In the genomic region with DNA sequence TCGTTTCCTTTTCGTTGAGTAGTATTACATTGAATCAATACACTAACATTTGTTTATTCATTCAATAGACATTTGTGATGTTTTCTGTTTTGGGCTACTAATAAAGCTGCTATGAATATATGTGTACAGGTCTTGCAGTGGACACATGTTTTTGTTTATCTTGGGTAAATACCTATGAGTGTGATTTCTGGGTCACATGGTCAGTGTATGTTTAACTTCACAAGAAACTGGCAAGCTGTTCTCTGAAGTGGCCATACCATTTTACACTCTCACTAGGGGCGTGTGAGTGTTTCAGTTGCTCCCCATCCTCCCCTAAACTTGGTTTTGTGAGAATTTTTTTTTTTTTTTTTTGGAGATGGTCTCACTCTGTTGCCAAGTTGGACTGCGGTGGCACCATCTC, we compare ENCODE assay signal across 1 cellular context.
A peak's percentile ranks its signal among the peaks of the same experiment; 100 is the strongest.
TF ChIP-seq lines count a peak whose summit lies in the region.

No MANE protein-coding gene starts in this region.

TF ChIP-seq in HepG2, 621 proteins besides CTCF, POLR2A, EP300 and RAD21 (continued from another document):
- TF ChIP-seq, protein P1, sequence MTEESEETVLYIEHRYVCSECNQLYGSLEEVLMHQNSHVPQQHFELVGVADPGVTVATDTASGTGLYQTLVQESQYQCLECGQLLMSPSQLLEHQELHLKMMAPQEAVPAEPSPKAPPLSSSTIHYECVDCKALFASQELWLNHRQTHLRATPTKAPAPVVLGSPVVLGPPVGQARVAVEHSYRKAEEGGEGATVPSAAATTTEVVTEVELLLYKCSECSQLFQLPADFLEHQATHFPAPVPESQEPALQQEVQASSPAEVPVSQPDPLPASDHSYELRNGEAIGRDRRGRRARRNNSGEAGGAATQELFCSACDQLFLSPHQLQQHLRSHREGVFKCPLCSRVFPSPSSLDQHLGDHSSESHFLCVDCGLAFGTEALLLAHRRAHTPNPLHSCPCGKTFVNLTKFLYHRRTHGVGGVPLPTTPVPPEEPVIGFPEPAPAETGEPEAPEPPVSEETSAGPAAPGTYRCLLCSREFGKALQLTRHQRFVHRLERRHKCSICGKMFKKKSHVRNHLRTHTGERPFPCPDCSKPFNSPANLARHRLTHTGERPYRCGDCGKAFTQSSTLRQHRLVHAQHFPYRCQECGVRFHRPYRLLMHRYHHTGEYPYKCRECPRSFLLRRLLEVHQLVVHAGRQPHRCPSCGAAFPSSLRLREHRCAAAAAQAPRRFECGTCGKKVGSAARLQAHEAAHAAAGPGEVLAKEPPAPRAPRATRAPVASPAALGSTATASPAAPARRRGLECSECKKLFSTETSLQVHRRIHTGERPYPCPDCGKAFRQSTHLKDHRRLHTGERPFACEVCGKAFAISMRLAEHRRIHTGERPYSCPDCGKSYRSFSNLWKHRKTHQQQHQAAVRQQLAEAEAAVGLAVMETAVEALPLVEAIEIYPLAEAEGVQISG (CRISPR knock-in tag; IDR thresholded peaks at IDR 0.05): no peak
- TF ChIP-seq ASH2L (IDR thresholded peaks at IDR 0.05; ENCODE audit: insufficient read length, low read depth, low read length) (no peak), TCF7 (IDR thresholded peaks at IDR 0.05; ENCODE audit: low read depth) (no peak), ZNF510 (CRISPR knock-in tag; IDR thresholded peaks at IDR 0.05; ENCODE audit: low read depth) (no peak), SMAD9 (CRISPR knock-in tag; IDR thresholded peaks at IDR 0.05) (no peak), MBD4 (IDR thresholded peaks at IDR 0.05; ENCODE audit: borderline replicate concordance, low read length) (no peak), GATAD2A (CRISPR knock-in tag; IDR thresholded peaks at IDR 0.05) (0 out of 2 replicates have a peak, but pooled peaks have one; percentile 10), ZBTB8A (CRISPR knock-in tag; IDR thresholded peaks at IDR 0.05; ENCODE audit: borderline replicate concordance, low read depth) (no peak), ZNF180 (CRISPR knock-in tag; IDR thresholded peaks at IDR 0.05; ENCODE audit: borderline replicate concordance, low read depth) (no peak), RAD51 (IDR thresholded peaks at IDR 0.05; ENCODE audit: borderline replicate concordance) (peak; percentile 21; the same call in 1 of the 2 replicates), SP4 (CRISPR knock-in tag; IDR thresholded peaks at IDR 0.05) (no peak)
- TF ChIP-seq, protein P2, sequence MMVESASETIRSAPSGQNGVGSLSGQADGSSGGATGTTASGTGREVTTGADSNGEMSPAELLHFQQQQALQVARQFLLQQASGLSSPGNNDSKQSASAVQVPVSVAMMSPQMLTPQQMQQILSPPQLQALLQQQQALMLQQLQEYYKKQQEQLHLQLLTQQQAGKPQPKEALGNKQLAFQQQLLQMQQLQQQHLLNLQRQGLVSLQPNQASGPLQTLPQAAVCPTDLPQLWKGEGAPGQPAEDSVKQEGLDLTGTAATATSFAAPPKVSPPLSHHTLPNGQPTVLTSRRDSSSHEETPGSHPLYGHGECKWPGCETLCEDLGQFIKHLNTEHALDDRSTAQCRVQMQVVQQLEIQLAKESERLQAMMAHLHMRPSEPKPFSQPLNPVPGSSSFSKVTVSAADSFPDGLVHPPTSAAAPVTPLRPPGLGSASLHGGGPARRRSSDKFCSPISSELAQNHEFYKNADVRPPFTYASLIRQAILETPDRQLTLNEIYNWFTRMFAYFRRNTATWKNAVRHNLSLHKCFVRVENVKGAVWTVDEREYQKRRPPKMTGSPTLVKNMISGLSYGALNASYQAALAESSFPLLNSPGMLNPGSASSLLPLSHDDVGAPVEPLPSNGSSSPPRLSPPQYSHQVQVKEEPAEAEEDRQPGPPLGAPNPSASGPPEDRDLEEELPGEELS (CRISPR knock-in tag; IDR thresholded peaks at IDR 0.05): peak; percentile 52; the same call in 1 of the 2 replicates
- TF ChIP-seq, protein P3, sequence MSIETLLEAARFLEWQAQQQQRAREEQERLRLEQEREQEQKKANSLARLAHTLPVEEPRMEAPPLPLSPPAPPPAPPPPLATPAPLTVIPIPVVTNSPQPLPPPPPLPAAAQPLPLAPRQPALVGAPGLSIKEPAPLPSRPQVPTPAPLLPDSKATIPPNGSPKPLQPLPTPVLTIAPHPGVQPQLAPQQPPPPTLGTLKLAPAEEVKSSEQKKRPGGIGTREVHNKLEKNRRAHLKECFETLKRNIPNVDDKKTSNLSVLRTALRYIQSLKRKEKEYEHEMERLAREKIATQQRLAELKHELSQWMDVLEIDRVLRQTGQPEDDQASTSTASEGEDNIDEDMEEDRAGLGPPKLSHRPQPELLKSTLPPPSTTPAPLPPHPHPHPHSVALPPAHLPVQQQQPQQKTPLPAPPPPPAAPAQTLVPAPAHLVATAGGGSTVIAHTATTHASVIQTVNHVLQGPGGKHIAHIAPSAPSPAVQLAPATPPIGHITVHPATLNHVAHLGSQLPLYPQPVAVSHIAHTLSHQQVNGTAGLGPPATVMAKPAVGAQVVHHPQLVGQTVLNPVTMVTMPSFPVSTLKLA (IDR thresholded peaks at IDR 0.05): peak; percentile 45; the same call in 1 of the 2 replicates
- TF ChIP-seq, protein P4, sequence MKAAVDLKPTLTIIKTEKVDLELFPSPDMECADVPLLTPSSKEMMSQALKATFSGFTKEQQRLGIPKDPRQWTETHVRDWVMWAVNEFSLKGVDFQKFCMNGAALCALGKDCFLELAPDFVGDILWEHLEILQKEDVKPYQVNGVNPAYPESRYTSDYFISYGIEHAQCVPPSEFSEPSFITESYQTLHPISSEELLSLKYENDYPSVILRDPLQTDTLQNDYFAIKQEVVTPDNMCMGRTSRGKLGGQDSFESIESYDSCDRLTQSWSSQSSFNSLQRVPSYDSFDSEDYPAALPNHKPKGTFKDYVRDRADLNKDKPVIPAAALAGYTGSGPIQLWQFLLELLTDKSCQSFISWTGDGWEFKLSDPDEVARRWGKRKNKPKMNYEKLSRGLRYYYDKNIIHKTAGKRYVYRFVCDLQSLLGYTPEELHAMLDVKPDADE (CRISPR knock-in tag; IDR thresholded peaks at IDR 0.05): no peak
